ENCODE assay signal across 8 cellular contexts in the genomic region with DNA sequence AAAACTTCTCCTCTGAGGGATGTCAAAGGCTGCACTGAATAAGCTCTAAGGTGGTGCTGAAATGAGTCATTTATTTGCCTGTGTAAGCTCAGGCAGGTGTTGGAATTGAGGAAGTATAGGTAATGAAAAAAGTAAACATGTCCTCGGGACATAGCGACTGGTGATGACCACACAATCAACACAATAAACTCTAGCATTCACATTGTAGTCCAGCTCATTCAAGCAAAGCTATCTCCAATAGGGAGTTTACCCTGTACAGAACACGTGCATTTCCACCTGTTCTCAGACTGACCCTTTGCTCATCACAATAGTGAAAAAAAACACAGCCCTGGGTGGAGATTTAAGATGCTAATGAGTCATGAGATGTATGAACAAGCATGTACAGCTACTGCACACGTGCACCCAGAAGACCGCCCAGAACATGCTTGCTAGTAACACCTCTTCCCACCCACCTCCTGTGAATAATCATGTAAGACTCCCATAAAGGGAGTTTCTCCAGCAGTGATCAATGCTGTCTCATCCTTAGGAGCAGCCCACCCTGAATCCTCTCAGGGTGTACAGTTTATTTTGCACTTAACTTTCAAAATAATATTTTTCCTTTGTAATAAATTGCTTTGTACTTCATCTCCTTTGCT. TPM values are rescaled to one million over a fixed set of nuclear protein-coding genes. Genes with fewer than 3 reads are reported as not detected.
DNase-seq lines count a peak whose midpoint lies in the region; ATAC-seq, FAIRE-seq and TF ChIP-seq lines count a peak whose summit lies in the region.

No MANE protein-coding gene starts in this region.

- FAIRE-seq in bronchial epithelial cell (lab: Jason Lieb, UNC), result no peak

- ATAC-seq in HG02588 (IDR thresholded peaks at IDR 0.05; ENCODE audit: unreplicated experiment), result peak; percentile 57

- H3K4me1 ChIP-seq in mononuclear cell (ENCODE audit: insufficient read depth, low read length) (peaks cover 59% of the 10 kb centered on the region), subcutaneous abdominal adipose tissue (ENCODE audit: control insufficient read depth in 5 of 5, insufficient read depth in 5 of 5, low read length in 5 of 5) (peaks cover 0 to 33% (median 28%) of the 10 kb centered on the region in 5 donors)

- H3K4me3 ChIP-seq in bronchial epithelial cell (ENCODE audit: low read depth, low read length) (peak overlapping the region; percentile 32), mononuclear cell (ENCODE audit: low read length) (peak overlapping the region; percentile 57), subcutaneous abdominal adipose tissue (ENCODE audit: low read depth in 1 of 5, low read length in 5 of 5) (peak overlapping the region; percentile 66 to 85 (median 70))

- H3K9me3 ChIP-seq in mononuclear cell (ENCODE audit: low read depth, low read length) (no peaks in the 10 kb centered on the region), subcutaneous abdominal adipose tissue (ENCODE audit: control insufficient read depth in 5 of 5, low read length in 5 of 5) (peaks cover 0 to 11% (median 2%) of the 10 kb centered on the region in 5 donors)

- peak overlapping the region; percentile 89 for H3K27ac ChIP-seq in subcutaneous abdominal adipose tissue (ENCODE audit: low read depth, low read length)

- H3K36me3 ChIP-seq in bronchial epithelial cell (ENCODE audit: control insufficient read depth, insufficient read depth, low read length) (no peaks in the 10 kb centered on the region), subcutaneous abdominal adipose tissue (ENCODE audit: control insufficient read depth in 5 of 5, insufficient read depth in 5 of 5, low read length in 5 of 5) (peaks cover 0 to 3% (median 2%) of the 10 kb centered on the region in 5 donors)

- in situ Hi-C loops in GM13976 (cut with MboI; ENCODE audit: low sequenced_read_pairs, unreplicated experiment), result no loop called here

- H3K27me3 ChIP-seq in bronchial epithelial cell (ENCODE audit: control insufficient read depth, insufficient read depth, low read length) (no peaks in the 10 kb centered on the region), mononuclear cell (ENCODE audit: insufficient read depth, low read length) (no peaks in the 10 kb centered on the region), subcutaneous abdominal adipose tissue (ENCODE audit: control insufficient read depth in 5 of 5, insufficient read depth in 4 of 5, low read length in 5 of 5) (no peaks in the 10 kb centered on the region)

- H3K9ac ChIP-seq in subcutaneous abdominal adipose tissue (ENCODE audit: low read length in 5 of 5), result peak overlapping the region in 3 of 5 donors; percentile 25 to 59 (median 53)

- TF ChIP-seq CTCF in GM13976 (IDR thresholded peaks at IDR 0.05; ENCODE audit: borderline replicate concordance, control extremely low read depth, extremely low read depth, insufficient read depth, missing control alignments) (no peak), bronchial epithelial cell (IDR thresholded peaks at IDR 0.05; ENCODE audit: insufficient read depth, low read length, severe bottlenecking) (no peak)

- DNase-seq in GM13976 (ENCODE audit: low spot score), result peak; percentile 34
- peak; percentile 94 for DNase-seq in NAMALWA (ENCODE audit: low spot score)
- peak; percentile 42 for DNase-seq in T-helper 9 cell
- DNase-seq in bronchial epithelial cell (ENCODE audit: low read depth), result peak; percentile 98
- no peak for DNase-seq in COLO829 (ENCODE audit: low spot score)

RNA-seq across cellular contexts. Expression of a gene that starts 33.0 kb away (rescaled TPM):
- total RNA-seq in bronchial epithelial cell (0.53 and 1.3 TPM in 2 replicates), mononuclear cell (not detected)

RNA-seq across cellular contexts. Expression of a gene that starts 45.1 kb away (rescaled TPM):
- total RNA-seq in bronchial epithelial cell (1.1 and 3.1 TPM in 2 replicates), mononuclear cell (1.9 TPM)

RNA-seq across cellular contexts. Expression of a gene that starts 45.9 kb away (rescaled TPM):
- total RNA-seq in bronchial epithelial cell (14.5 and 25.2 TPM in 2 replicates), mononuclear cell (4.3 TPM)
